In the genomic region with DNA sequence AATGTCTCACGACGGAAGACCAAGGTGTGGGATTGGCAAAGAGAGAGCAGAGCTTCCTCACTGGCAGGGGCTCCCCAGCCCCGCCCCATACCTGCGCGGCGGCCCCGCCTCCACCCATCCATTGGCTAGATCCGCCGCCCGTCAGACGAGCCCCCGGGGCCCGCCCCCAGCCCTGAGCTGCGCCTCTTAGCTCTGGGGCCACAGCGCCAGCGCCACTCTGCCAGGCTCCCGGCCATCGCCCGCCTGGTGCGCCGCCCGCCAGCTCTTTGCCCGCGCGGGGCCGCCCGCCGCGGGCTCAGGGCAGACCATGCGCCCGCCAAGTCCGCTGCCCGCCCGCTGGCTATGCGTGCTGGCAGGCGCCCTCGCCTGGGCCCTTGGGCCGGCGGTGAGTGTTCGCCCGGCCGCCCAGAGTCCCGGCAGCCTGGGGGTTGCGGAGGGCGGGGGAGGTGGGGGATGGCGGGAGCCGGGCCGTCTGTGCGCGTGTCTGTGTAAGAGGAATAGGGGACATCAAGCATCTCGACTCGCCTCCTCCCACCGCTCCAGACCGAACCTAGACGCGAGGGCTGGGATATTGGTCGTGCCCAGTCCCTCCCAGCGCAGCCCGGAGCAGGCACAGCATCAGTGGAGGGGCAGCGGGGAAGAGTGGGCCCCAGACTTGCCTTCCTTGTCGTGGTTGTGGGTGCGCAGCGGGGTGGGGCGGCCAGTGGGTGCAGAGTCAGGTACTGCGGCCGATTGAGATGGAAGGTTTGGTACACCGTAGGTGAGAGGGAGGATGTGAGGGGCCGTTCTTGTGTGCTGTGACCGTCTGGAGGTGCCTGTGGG, we compare ENCODE assay signal across 8 cellular contexts. TPM values are rescaled to one million over a fixed set of nuclear protein-coding genes. Genes with fewer than 3 reads are reported as not detected.
DNase-seq lines count a peak whose midpoint lies in the region; ATAC-seq, FAIRE-seq and TF ChIP-seq lines count a peak whose summit lies in the region.

A gene with protein sequence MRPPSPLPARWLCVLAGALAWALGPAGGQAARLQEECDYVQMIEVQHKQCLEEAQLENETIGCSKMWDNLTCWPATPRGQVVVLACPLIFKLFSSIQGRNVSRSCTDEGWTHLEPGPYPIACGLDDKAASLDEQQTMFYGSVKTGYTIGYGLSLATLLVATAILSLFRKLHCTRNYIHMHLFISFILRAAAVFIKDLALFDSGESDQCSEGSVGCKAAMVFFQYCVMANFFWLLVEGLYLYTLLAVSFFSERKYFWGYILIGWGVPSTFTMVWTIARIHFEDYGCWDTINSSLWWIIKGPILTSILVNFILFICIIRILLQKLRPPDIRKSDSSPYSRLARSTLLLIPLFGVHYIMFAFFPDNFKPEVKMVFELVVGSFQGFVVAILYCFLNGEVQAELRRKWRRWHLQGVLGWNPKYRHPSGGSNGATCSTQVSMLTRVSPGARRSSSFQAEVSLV (plus strand): TSS at position 215 of the 822 bp plus-strand sequence. CDS start 93 bp downstream, at position 308.

- H3K9me3 ChIP-seq in endothelial cell of umbilical vein (replicated peaks; ENCODE audit: control insufficient read depth, insufficient read depth, low read length) = no peaks in the 10 kb centered on the region
- H3K9me3 ChIP-seq in mucosa of stomach (ENCODE audit: control insufficient read depth, low read length) = no peaks in the 10 kb centered on the region

- H3K79me2 ChIP-seq in endothelial cell of umbilical vein (ENCODE audit: control insufficient read depth, insufficient read depth, low read length) = no peaks in the 10 kb centered on the region

- H3K27ac ChIP-seq in endothelial cell of umbilical vein (ENCODE audit: insufficient read depth, low read depth, low read length) = no peak within 1 kb of the TSS

- H3K9me1 ChIP-seq in endothelial cell of umbilical vein (replicated peaks; ENCODE audit: control insufficient read depth, extremely low read depth, insufficient read depth, low read length) = no peaks in the 10 kb centered on the region

- FAIRE-seq in GM19239 (lab: Jason Lieb, UNC) (peak; percentile 75), endothelial cell of umbilical vein (lab: Jason Lieb, UNC) (peak; percentile 26)

- no peak for DNase-seq in BJ (ENCODE audit: low read depth)
- DNase-seq in GM19239 (ENCODE audit: insufficient read length, low spot score) = peak; percentile 85
- DNase-seq in NCI-H774 (lab: John Stamatoyannopoulos, UW) = peak; percentile 66
- peak; percentile 95 for DNase-seq in activated CD8-positive, alpha-beta memory T cell treated with anti-CD3 and anti-CD28 coated beads, Interleukin-2, amount 50 U/mL, for 4 hours
- peak; percentile 47 for DNase-seq in endothelial cell of umbilical vein (ENCODE audit: low read depth, low spot score)
- DNase-seq in stimulated activated CD8-positive, alpha-beta memory T cell treated with anti-CD3 and anti-CD28 coated beads, Interleukin-4, amount 100 ng/mL, for 48 hours = peak; percentile 93

- H3K4me3 ChIP-seq in BJ (ENCODE audit: low read depth, low read length) = 0 out of 2 replicates have a peak within 1 kb of the TSS, but pooled peaks have one; percentile 10
- peak within 1 kb of the TSS; percentile 32 to 38 (median 35) for H3K4me3 ChIP-seq in endothelial cell of umbilical vein (replicated peaks in 1 of 3; ENCODE audit: insufficient read depth in 1 of 3, low read depth in 1 of 3, low read length in 3 of 3)
- H3K4me3 ChIP-seq in mucosa of stomach (ENCODE audit: low read length) = peak within 1 kb of the TSS; percentile 61

- peak within 1 kb of the TSS; percentile 85 for H2AFZ ChIP-seq in endothelial cell of umbilical vein (ENCODE audit: low read depth, low read length)

- H3K9ac ChIP-seq in endothelial cell of umbilical vein (replicated peaks; ENCODE audit: extremely low read depth, insufficient read depth, low read length) (no peak within 1 kb of the TSS), mucosa of stomach (ENCODE audit: low read length) (peak within 1 kb of the TSS; percentile 61)

- H3K36me3 ChIP-seq in BJ (ENCODE audit: control insufficient read depth, insufficient read depth, low read length) (no peaks in the 10 kb centered on the region), endothelial cell of umbilical vein (ENCODE audit: control insufficient read depth in 2 of 2, extremely low read depth in 1 of 2, insufficient read depth in 2 of 2, low read length in 2 of 2) (no peaks in the 10 kb centered on the region), mucosa of stomach (ENCODE audit: control insufficient read depth, insufficient read depth, low read length) (no peaks in the 10 kb centered on the region)

- ATAC-seq in HG03439 (IDR thresholded peaks at IDR 0.05; ENCODE audit: unreplicated experiment) = peak; percentile 94

- POLR2A ChIA-PET in BJ (lab: Charles Lee) (no interaction called here), endothelial cell of umbilical vein (lab: Charles Lee) (interaction anchor here (2.2 kb wide), 1 partner anchor 29 kb away, joined by 9 read pairs; no protein-coding TSS in a partner anchor)

- H3K4me1 ChIP-seq in endothelial cell of umbilical vein (ENCODE audit: control insufficient read depth, extremely low read depth, insufficient read depth, low read length) (peaks cover 6% of the 10 kb centered on the region), mucosa of stomach (ENCODE audit: control insufficient read depth, insufficient read depth, low read length) (peaks cover 46% of the 10 kb centered on the region)

- BruUV-seq in endothelial cell of umbilical vein (replicated peaks; lab: Mats Ljungman, UMichigan) = no TSS peak

- peak within 1 kb of the TSS; percentile 82 for H3K4me2 ChIP-seq in endothelial cell of umbilical vein (ENCODE audit: insufficient read depth, low read length)

- no peak for TF ChIP-seq POLR2A in endothelial cell of umbilical vein (IDR thresholded peaks at IDR 0.05; ENCODE audit: low read depth, low read length)

- no peaks in the 10 kb centered on the region for H4K20me1 ChIP-seq in endothelial cell of umbilical vein (replicated peaks; ENCODE audit: control insufficient read depth, extremely low read depth, insufficient read depth, low read length)

- CTCF ChIA-PET in BJ (lab: Yijun Ruan, JAX) = interaction anchor here (1.0 to 2.5 kb wide), 3 partner anchors 10 to 273 kb away, joined by 3 to 13 read pairs (median 5); no protein-coding TSS in a partner anchor
- CTCF ChIA-PET in endothelial cell of umbilical vein (lab: Charles Lee) = interaction anchor here (0.7 to 3.2 kb wide), 17 partner anchors 9 to 273 kb away, joined by 3 to 31 read pairs (median 5); no protein-coding TSS in a partner anchor

- H3K27me3 ChIP-seq in BJ (ENCODE audit: control insufficient read depth, insufficient read depth, low read length) (peaks cover 38% of the 10 kb centered on the region), endothelial cell of umbilical vein (ENCODE audit: control insufficient read depth in 2 of 2, insufficient read depth in 2 of 2, low read length in 2 of 2) (peaks cover 6 to 10% of the 10 kb centered on the region in 2 experiments), mucosa of stomach (ENCODE audit: control insufficient read depth, insufficient read depth, low read length) (peaks cover 17% of the 10 kb centered on the region)

- dilution Hi-C loops in endothelial cell of umbilical vein (cut with MboI; ENCODE audit: extremely low pct_ligation_motif_present, low sequenced_read_pairs) = no loop called here

- TF ChIP-seq CTCF in BJ (IDR thresholded peaks at IDR 0.05; ENCODE audit: insufficient read depth, low read depth, low read length) = no peak
- no peak for TF ChIP-seq CTCF in endothelial cell of umbilical vein (IDR thresholded peaks at IDR 0.05; ENCODE audit: extremely low read depth in 1 of 2, insufficient read depth in 1 of 2, low read depth in 1 of 2, low read length in 2 of 2)

- intact Hi-C loops in endothelial cell of umbilical vein (cut with micrococcal nuclease) = loop anchor here (1.0 kb wide), 2 partner anchors 29 to 45 kb away; no protein-coding TSS in a partner anchor

TF ChIP-seq in endothelial cell of umbilical vein, 7 proteins besides CTCF, POLR2A, EP300 and RAD21:
- no peak for TF ChIP-seq JUN (IDR thresholded peaks at IDR 0.05; ENCODE audit: borderline replicate concordance, insufficient read depth, insufficient read length, low read depth)
- no peak for TF ChIP-seq MYC (IDR thresholded peaks at IDR 0.05; ENCODE audit: low read depth, low read length)
- no peak for TF ChIP-seq POLR2AphosphoS5 (IDR thresholded peaks at IDR 0.05; ENCODE audit: insufficient read depth, low read depth, low read length)
- no peak for TF ChIP-seq FOS (IDR thresholded peaks at IDR 0.05; ENCODE audit: borderline replicate concordance, insufficient read depth, low read length)
- TF ChIP-seq GATA2 (IDR thresholded peaks at IDR 0.05; ENCODE audit: insufficient read depth, insufficient read length, low read depth, low read length) = no peak
- no peak for TF ChIP-seq EZH2 (IDR thresholded peaks at IDR 0.05; ENCODE audit: borderline replicate concordance, low read depth, low read length, severe bottlenecking)
- TF ChIP-seq, protein P1, sequence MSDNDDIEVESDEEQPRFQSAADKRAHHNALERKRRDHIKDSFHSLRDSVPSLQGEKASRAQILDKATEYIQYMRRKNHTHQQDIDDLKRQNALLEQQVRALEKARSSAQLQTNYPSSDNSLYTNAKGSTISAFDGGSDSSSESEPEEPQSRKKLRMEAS (IDR thresholded peaks at IDR 0.05; ENCODE audit: insufficient read depth, insufficient read length) = no peak

RNA-seq across cellular contexts. Expression of the gene that starts here (rescaled TPM):
- not detected in 2 replicates for polyA plus RNA-seq in BJ (2011; rRNA removed)
- polyA minus RNA-seq in BJ (2011; rRNA and poly(A)+ RNA removed) = not detected in 2 replicates
- 0.67 and 3.8 TPM in 2 replicates for total RNA-seq in endothelial cell of umbilical vein
- polyA plus RNA-seq in endothelial cell of umbilical vein = 4.7 and 5.2 TPM in 2 replicates
- 1.6 and 2.3 TPM in 2 replicates for polyA plus RNA-seq in endothelial cell of umbilical vein (2011; cell fraction: cytosol; rRNA removed)
- 11.5 and 12.7 TPM in 2 replicates for polyA plus RNA-seq in endothelial cell of umbilical vein (2011; cell fraction: nucleus; rRNA removed)
- polyA plus RNA-seq in endothelial cell of umbilical vein (2012) = 0.11 and 0.30 TPM in 2 replicates
- polyA minus RNA-seq in endothelial cell of umbilical vein = 5.8 and 6.5 TPM in 2 replicates
- polyA minus RNA-seq in endothelial cell of umbilical vein (2011; cell fraction: cytosol; rRNA and poly(A)+ RNA removed) = not detected
- polyA minus RNA-seq in endothelial cell of umbilical vein (2011; cell fraction: nucleus; rRNA and poly(A)+ RNA removed) = 4.2 and 5.0 TPM in 2 replicates

Comparison
In these comparisons a context has a peak if more than half of its experiments do, and no peak if none do; other contexts are left out.
1. H3K4me3 ChIP-seq: peak in every context shown above with its lines; median percentile 61 in mucosa of stomach; 35 in endothelial cell of umbilical vein; 10 in BJ.